In genomic region chr3:72520690-72521308, GRCh38 we compare ENCODE assay signal across 11 cellular contexts.
DNase-seq lines count a peak whose midpoint lies in the region; ATAC-seq, FAIRE-seq and TF ChIP-seq lines count a peak whose summit lies in the region.
"Had no signal": no experiment of that assay in that cellular context is flagged by ENCODE, and none has a peak within 500 bp of the region (broad histone marks: within the 10 kb centered on the region; RNA-seq: fewer than 3 reads in every experiment).

No MANE protein-coding gene starts in this region.

- FAIRE-seq in bronchial epithelial cell (lab: Jason Lieb, UNC), result peak; percentile 77

- BruUV-seq in MCF 10A (replicated peaks; lab: Mats Ljungman, UMichigan), result no TSS peak

- H3K27me3 ChIP-seq in breast epithelium (no peaks in the 10 kb centered on the region), bronchial epithelial cell (ENCODE audit: control insufficient read depth, insufficient read depth, low read length) (no peaks in the 10 kb centered on the region)

- no peak overlapping the region for H3K4me3 Mint-ChIP-seq in MCF 10A (ENCODE audit: unreplicated experiment)
- H3K4me3 Mint-ChIP-seq in stimulated activated naive CD8-positive, alpha-beta T cell treated with anti-CD3 and anti-CD28 coated beads, Interleukin-15, amount 100 ng/mL, for 72 hours, result peak overlapping the region in 1 of 2 donors; percentile 60
- H3K4me3 Mint-ChIP-seq: brain had no signal

- peak; percentile 82 for DNase-seq in MCF 10A (ENCODE audit: unreplicated experiment)
- DNase-seq in breast epithelium (ENCODE audit: low spot score in 2 of 2), result no peak
- DNase-seq in HT1080 (ENCODE audit: low read depth), result peak; percentile 75
- peak; percentile 93 for DNase-seq in bronchial epithelial cell (ENCODE audit: low read depth)
- peak; percentile 34 to 78 for DNase-seq in stimulated activated naive CD8-positive, alpha-beta T cell treated with anti-CD3 and anti-CD28 coated beads, Interleukin-15, amount 100 ng/mL, for 72 hours
- DNase-seq in head of caudate nucleus, result no peak
- DNase-seq: COR-L47 had no signal

- intact Hi-C loops in MCF 10A (cut with micrococcal nuclease), result no loop called here
- intact Hi-C loops in breast epithelium (cut with DNase I; ENCODE audit: low total_unique reads), result no loop called here
- intact Hi-C loops in head of caudate nucleus (cut with DNase I), result no loop called here

- TF ChIP-seq CTCF in MCF 10A (IDR thresholded peaks at IDR 0.05; ENCODE audit: unreplicated experiment) (no peak), breast epithelium (IDR thresholded peaks at IDR 0.05) (no peak), bronchial epithelial cell (IDR thresholded peaks at IDR 0.05; ENCODE audit: insufficient read depth, low read length, severe bottlenecking) (no peak)

- no peak overlapping the region for H3K27ac Mint-ChIP-seq in MCF 10A (ENCODE audit: low read depth, unreplicated experiment)
- H3K27ac Mint-ChIP-seq in stimulated activated naive CD8-positive, alpha-beta T cell treated with anti-CD3 and anti-CD28 coated beads, Interleukin-15, amount 100 ng/mL, for 72 hours, result peak overlapping the region; percentile 41 to 67

- H3K9me3 ChIP-seq in breast epithelium, result no peaks in the 10 kb centered on the region

- H3K27ac ChIP-seq in breast epithelium, result no peak overlapping the region
- H3K27ac ChIP-seq: KMS-11 had no signal

- H3K27me3 Mint-ChIP-seq in MCF 10A (ENCODE audit: insufficient read depth, unreplicated experiment), result no peaks in the 10 kb centered on the region
- no peaks in the 10 kb centered on the region for H3K27me3 Mint-ChIP-seq in stimulated activated naive CD8-positive, alpha-beta T cell treated with anti-CD3 and anti-CD28 coated beads, Interleukin-15, amount 100 ng/mL, for 72 hours
- H3K27me3 Mint-ChIP-seq: brain had no signal

- H3K36me3 ChIP-seq in breast epithelium (no peaks in the 10 kb centered on the region), bronchial epithelial cell (ENCODE audit: control insufficient read depth, insufficient read depth, low read length) (no peaks in the 10 kb centered on the region)

- CTCF ChIA-PET in MCF 10A (lab: Yijun Ruan, JAX), result interaction anchor here (0.7 to 1.2 kb wide), 3 partner anchors 146 to 565 kb away, joined by 3 to 4 read pairs (median 3); no protein-coding TSS in a partner anchor

- H3K9me3 Mint-ChIP-seq in MCF 10A (ENCODE audit: unreplicated experiment), result no peaks in the 10 kb centered on the region
- no peaks in the 10 kb centered on the region for H3K9me3 Mint-ChIP-seq in stimulated activated naive CD8-positive, alpha-beta T cell treated with anti-CD3 and anti-CD28 coated beads, Interleukin-15, amount 100 ng/mL, for 72 hours

- no peak for TF ChIP-seq POLR2A in breast epithelium (IDR thresholded peaks at IDR 0.05)

- POLR2A ChIA-PET in MCF 10A (lab: Yijun Ruan, JAX), result interaction anchor here (0.6 to 1.4 kb wide), 3 partner anchors 16 to 73 kb away, joined by 3 to 4 read pairs (median 4); no protein-coding TSS in a partner anchor

- no peaks in the 10 kb centered on the region for H3K36me3 Mint-ChIP-seq in MCF 10A (ENCODE audit: insufficient read depth, unreplicated experiment)
- H3K36me3 Mint-ChIP-seq: brain had no signal

- ATAC-seq in stimulated activated naive CD8-positive, alpha-beta T cell treated with anti-CD3 and anti-CD28 coated beads, Interleukin-15, amount 100 ng/mL, for 72 hours, result peak; percentile 99
- ATAC-seq in GM21619 (IDR thresholded peaks at IDR 0.05; ENCODE audit: unreplicated experiment) (no peak), GM19328 (IDR thresholded peaks at IDR 0.05; ENCODE audit: unreplicated experiment) (no peak)

- H3K4me1 ChIP-seq in breast epithelium, result no peaks in the 10 kb centered on the region

- H3K4me1 Mint-ChIP-seq in MCF 10A (ENCODE audit: insufficient read depth, unreplicated experiment), result peaks cover 20% of the 10 kb centered on the region
- peaks cover 39% of the 10 kb centered on the region for H3K4me1 Mint-ChIP-seq in stimulated activated naive CD8-positive, alpha-beta T cell treated with anti-CD3 and anti-CD28 coated beads, Interleukin-15, amount 100 ng/mL, for 72 hours

- H3K4me3 ChIP-seq in breast epithelium (no peak overlapping the region), bronchial epithelial cell (ENCODE audit: low read depth, low read length) (no peak overlapping the region)

Comparison
In these comparisons a context has a peak if more than half of its experiments do, and no peak if none do; other contexts are left out.
1. DNase-seq: peak in MCF 10A (single experiment), HT1080 (single experiment), bronchial epithelial cell (single experiment) and stimulated activated naive CD8-positive, alpha-beta T cell treated with anti-CD3 and anti-CD28 coated beads, Interleukin-15, amount 100 ng/mL, for 72 hours (2 of 2); none in breast epithelium (0 of 2) and head of caudate nucleus (0 of 42).